In the genomic region with DNA sequence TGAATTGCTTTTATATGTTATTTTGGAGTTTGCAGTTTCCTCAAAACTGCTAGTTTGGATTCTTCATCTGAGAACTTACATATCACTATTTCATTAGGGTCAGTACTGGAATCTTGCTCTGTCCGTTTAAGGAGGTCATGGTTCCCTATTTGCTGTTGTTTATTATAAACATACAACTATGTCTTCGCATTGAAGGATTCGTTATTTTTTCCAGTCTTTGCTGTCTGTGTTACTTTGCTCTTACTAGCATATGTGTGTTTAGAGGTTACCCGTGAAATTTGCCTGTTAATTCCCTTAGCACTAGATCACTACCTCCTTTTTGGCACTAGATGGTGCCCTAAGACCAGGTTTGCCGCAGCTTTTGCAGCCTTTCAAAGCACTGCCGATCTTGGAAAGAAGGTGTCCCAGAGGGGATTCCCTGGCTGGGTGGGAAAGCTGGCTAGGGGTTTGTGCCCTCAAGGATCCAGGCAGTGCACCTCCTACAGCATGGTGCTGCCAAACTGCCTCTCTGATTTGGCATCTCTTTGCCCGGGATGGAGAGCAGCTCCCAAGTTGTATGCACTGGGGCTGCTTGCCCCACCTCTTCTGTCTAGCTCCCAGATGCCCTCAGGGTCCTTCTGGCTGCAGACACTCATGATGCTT, we compare ENCODE assay signal across 8 cellular contexts.
A peak's percentile ranks its signal among the peaks of the same experiment; 100 is the strongest.
DNase-seq lines count a peak whose midpoint lies in the region; ATAC-seq and TF ChIP-seq lines count a peak whose summit lies in the region.

No MANE protein-coding gene starts in this region.

- intact Hi-C loops in stomach (cut with DNase I; ENCODE audit: low total_unique reads) = loop anchor here (5.0 kb wide), 1 partner anchor 222 kb away; no protein-coding TSS in a partner anchor

- H3K9me3 ChIP-seq in stomach = peaks cover 0 to 8% (median 3%) of the 10 kb centered on the region in 4 donors

- no peak for TF ChIP-seq EP300 in stomach (IDR thresholded peaks at IDR 0.05)

- ATAC-seq in GM19452 (IDR thresholded peaks at IDR 0.05; ENCODE audit: unreplicated experiment) (peak; percentile 85), HG03521 (IDR thresholded peaks at IDR 0.05; ENCODE audit: unreplicated experiment) (peak; percentile 76), esophagus mucosa (peak; percentile 79)
- ATAC-seq in activated CD8-positive, alpha-beta memory T cell treated with anti-CD3 and anti-CD28 coated beads, Interleukin-2, amount 10 ng/mL, durations not matched to agents 7 days and 5 days = peak; percentile 91
- ATAC-seq in natural killer cell treated with Interleukin-12 subunit alpha and Interleukin-12 subunit beta and Interleukin-15 and Interleukin-18, amount 100 ng/mL, for 72 hours = peak; percentile 84 to 87

- H3K4me3 ChIP-seq in stomach = peak overlapping the region in 3 of 4 donors; percentile 15 to 38 (median 26)

- peaks cover 0 to 20% (median 4%) of the 10 kb centered on the region in 4 donors for H3K4me1 ChIP-seq in stomach

- peak; percentile 81 for DNase-seq in Caki2 (ENCODE audit: low read depth)
- DNase-seq in NOMO-1 treated with dmso at 0.1 percent for 144 hours (lab: John Stamatoyannopoulos, UW; ENCODE audit: unreplicated experiment) = peak; percentile 77
- DNase-seq in activated CD8-positive, alpha-beta memory T cell treated with anti-CD3 and anti-CD28 coated beads, Interleukin-2, amount 10 ng/mL, durations not matched to agents 7 days and 5 days = peak; percentile 76
- peak; percentile 79 for DNase-seq in natural killer cell treated with Interleukin-12 subunit alpha and Interleukin-12 subunit beta and Interleukin-15 and Interleukin-18, amount 100 ng/mL, for 72 hours (ENCODE audit: low spot score)
- DNase-seq in stomach = peak; percentile 61

- H3K9me3 Mint-ChIP-seq in activated CD8-positive, alpha-beta memory T cell treated with anti-CD3 and anti-CD28 coated beads, Interleukin-2, amount 10 ng/mL, durations not matched to agents 7 days and 5 days (ENCODE audit: low read depth) = peaks cover 6% of the 10 kb centered on the region
- peaks cover 6% of the 10 kb centered on the region for H3K9me3 Mint-ChIP-seq in natural killer cell treated with Interleukin-12 subunit alpha and Interleukin-12 subunit beta and Interleukin-15 and Interleukin-18, amount 100 ng/mL, for 72 hours

- H3K27ac ChIP-seq in stomach = peak overlapping the region in 1 of 5 donors; percentile 9

- in situ Hi-C loops in Caki2 (cut with HindIII; ENCODE audit: low pct_unique_long_range_greater_than_20kb, low sequenced_read_pairs) = no loop called here

- H3K27me3 ChIP-seq in stomach = no peaks in the 10 kb centered on the region

- peaks cover 8% of the 10 kb centered on the region for H3K4me1 Mint-ChIP-seq in activated CD8-positive, alpha-beta memory T cell treated with anti-CD3 and anti-CD28 coated beads, Interleukin-2, amount 10 ng/mL, durations not matched to agents 7 days and 5 days
- peaks cover 7 to 9% of the 10 kb centered on the region in 2 donors for H3K4me1 Mint-ChIP-seq in natural killer cell treated with Interleukin-12 subunit alpha and Interleukin-12 subunit beta and Interleukin-15 and Interleukin-18, amount 100 ng/mL, for 72 hours (ENCODE audit: low read depth in 2 of 2)

- peak in 5 of 7 experiments; percentile 37 to 97 (median 80) for TF ChIP-seq CTCF in stomach (IDR thresholded peaks at IDR 0.05)

- peaks cover 4% of the 10 kb centered on the region for H3K36me3 Mint-ChIP-seq in activated CD8-positive, alpha-beta memory T cell treated with anti-CD3 and anti-CD28 coated beads, Interleukin-2, amount 10 ng/mL, durations not matched to agents 7 days and 5 days
- peaks cover 7% of the 10 kb centered on the region for H3K36me3 Mint-ChIP-seq in natural killer cell treated with Interleukin-12 subunit alpha and Interleukin-12 subunit beta and Interleukin-15 and Interleukin-18, amount 100 ng/mL, for 72 hours

- H3K36me3 ChIP-seq in stomach = no peaks in the 10 kb centered on the region

- H3K27me3 Mint-ChIP-seq in activated CD8-positive, alpha-beta memory T cell treated with anti-CD3 and anti-CD28 coated beads, Interleukin-2, amount 10 ng/mL, durations not matched to agents 7 days and 5 days = no peaks in the 10 kb centered on the region
- H3K27me3 Mint-ChIP-seq in natural killer cell treated with Interleukin-12 subunit alpha and Interleukin-12 subunit beta and Interleukin-15 and Interleukin-18, amount 100 ng/mL, for 72 hours = peaks cover 0 to 5% of the 10 kb centered on the region in 2 donors

- WGBS in stomach, 5 donors = 10 to 12% (median 11%) methylated on average over 7 of the region's 7 CpGs

- CTCF ChIA-PET in activated CD8-positive, alpha-beta memory T cell treated with anti-CD3 and anti-CD28 coated beads, Interleukin-2, amount 10 ng/mL, durations not matched to agents 7 days and 5 days (lab: Charles Lee) = interaction anchor here (0.6 to 3.8 kb wide), 20 partner anchors 11 to 1028 kb away, joined by 3 to 49 read pairs (median 4); no protein-coding TSS in a partner anchor

- peak overlapping the region; percentile 81 for H3K27ac Mint-ChIP-seq in activated CD8-positive, alpha-beta memory T cell treated with anti-CD3 and anti-CD28 coated beads, Interleukin-2, amount 10 ng/mL, durations not matched to agents 7 days and 5 days
- H3K27ac Mint-ChIP-seq in natural killer cell treated with Interleukin-12 subunit alpha and Interleukin-12 subunit beta and Interleukin-15 and Interleukin-18, amount 100 ng/mL, for 72 hours = peak overlapping the region; percentile 70 to 72

- no peak for TF ChIP-seq POLR2A in stomach (IDR thresholded peaks at IDR 0.05)

- H3K4me3 Mint-ChIP-seq in activated CD8-positive, alpha-beta memory T cell treated with anti-CD3 and anti-CD28 coated beads, Interleukin-2, amount 10 ng/mL, durations not matched to agents 7 days and 5 days = peak overlapping the region; percentile 73
- H3K4me3 Mint-ChIP-seq in natural killer cell treated with Interleukin-12 subunit alpha and Interleukin-12 subunit beta and Interleukin-15 and Interleukin-18, amount 100 ng/mL, for 72 hours = peak overlapping the region; percentile 84
